ENCODE assay signal across 8 cellular contexts in the genomic region with DNA sequence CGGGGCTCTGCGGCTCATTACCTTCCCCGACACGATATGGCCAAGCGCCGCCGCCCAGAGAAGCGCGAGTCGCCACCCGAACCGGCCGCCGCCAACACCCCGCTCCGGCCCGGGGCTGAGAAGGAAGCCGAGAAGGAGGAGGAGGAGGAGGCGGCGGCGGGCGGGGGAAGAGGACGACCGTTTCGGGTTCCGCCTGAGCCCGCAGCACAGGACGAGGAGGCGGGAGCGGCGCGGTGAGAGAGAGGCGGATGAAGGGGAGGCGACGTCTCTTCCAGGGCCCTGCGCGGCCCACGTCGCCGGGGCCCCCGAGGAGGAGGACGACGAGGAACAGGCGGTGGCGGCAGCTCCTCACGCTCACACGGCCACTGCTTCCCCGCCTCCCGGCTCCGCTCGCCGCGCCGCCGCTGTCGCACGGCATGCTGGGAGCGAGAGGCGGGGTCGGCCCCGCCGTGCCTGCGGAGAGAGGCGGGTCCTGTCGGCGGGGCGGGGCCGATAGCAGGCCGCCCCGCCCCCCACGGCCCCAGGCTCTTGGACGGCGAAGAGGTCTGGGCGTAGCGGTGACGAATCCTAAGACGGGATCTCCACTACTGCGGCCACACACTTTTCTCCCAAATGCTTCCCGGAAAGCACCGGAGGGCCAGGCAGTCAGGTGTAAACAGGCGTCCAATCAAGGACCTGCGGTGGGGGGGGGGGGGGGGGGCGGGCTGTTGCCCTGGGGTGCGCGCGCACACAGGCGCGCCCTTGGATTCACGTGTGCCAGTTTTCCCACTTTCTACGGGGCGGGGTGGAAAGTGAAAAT.
DNase-seq lines count a peak whose midpoint lies in the region; ATAC-seq and TF ChIP-seq lines count a peak whose summit lies in the region.

No MANE protein-coding gene starts in this region.

- POLR2A ChIA-PET in T-cell (lab: Charles Lee) = interaction anchor here (0.6 to 0.7 kb wide), 2 partner anchors 18 to 1655 kb away, joined by 5 to 7 read pairs; no protein-coding TSS in a partner anchor

- H3K27me3 Mint-ChIP-seq in T-cell (no peaks in the 10 kb centered on the region), type B pancreatic cell (no peaks in the 10 kb centered on the region)

- ATAC-seq in T-cell (replicated peaks in 1 of 4) (peak; percentile 78 to 85 (median 80)), left cardiac atrium (peak; percentile 98)

- H3K9me3 Mint-ChIP-seq in T-cell = no peaks in the 10 kb centered on the region
- no peaks in the 10 kb centered on the region for H3K9me3 Mint-ChIP-seq in type B pancreatic cell

- peak; percentile 72 for TF ChIP-seq POLR2A in GM10847 (IDR thresholded peaks at IDR 0.05; ENCODE audit: extremely low read depth, insufficient read length)

- TF ChIP-seq CTCF in HFF-Myc (IDR thresholded peaks at IDR 0.05; ENCODE audit: low read depth, low read length, missing control alignments) (no peak), type B pancreatic cell (conservative IDR thresholded peaks at IDR 0.05) (no peak)

- peak overlapping the region; percentile 67 for H3K4me3 ChIP-seq in HFF-Myc (replicated peaks; ENCODE audit: low read depth, low read length)

- H3K27ac Mint-ChIP-seq in T-cell (peak overlapping the region; percentile 81 to 94), type B pancreatic cell (peak overlapping the region; percentile 88)

- H3K36me3 Mint-ChIP-seq in T-cell (peaks cover 4% of the 10 kb centered on the region), type B pancreatic cell (no peaks in the 10 kb centered on the region)

- intact Hi-C loops in left cardiac atrium (cut with DNase I) (no loop called here), posterior cingulate gyrus (cut with DNase I) (loop anchor here (10.0 kb wide), 1 partner anchor 53 kb away; no protein-coding TSS in a partner anchor)

- H3K4me1 Mint-ChIP-seq in T-cell (peaks cover 23 to 25% (median 24%) of the 10 kb centered on the region in 3 donors), type B pancreatic cell (ENCODE audit: unreplicated experiment) (peaks cover 4% of the 10 kb centered on the region)

- CTCF ChIA-PET in T-cell (lab: Charles Lee) = no interaction called here

- DNase-seq in HFF-Myc (ENCODE audit: extremely low read depth, low read depth) (peak; percentile 89), MV-4-11 (lab: John Stamatoyannopoulos, UW) (peak; percentile 86), T-cell (peak; percentile 76 to 94 (median 90)), amniotic epithelial cell (ENCODE audit: low read depth) (peak; percentile 95), left cardiac atrium (peak; percentile 94), posterior cingulate gyrus (peak; percentile 86 to 99 (median 96)), type B pancreatic cell (ENCODE audit: extremely low spot score, unreplicated experiment) (peak; percentile 99)

- peak overlapping the region; percentile 83 to 87 (median 86) for H3K4me3 Mint-ChIP-seq in T-cell
- H3K4me3 Mint-ChIP-seq in type B pancreatic cell = peak overlapping the region; percentile 88

Comparison
In these comparisons a context has a peak if more than half of its experiments do, and no peak if none do; other contexts are left out.
1. Peak in every context shown above with its lines: DNase-seq, ATAC-seq and H3K4me3 ChIP-seq.